ENCODE assay signal across 15 cellular contexts in the genomic region with DNA sequence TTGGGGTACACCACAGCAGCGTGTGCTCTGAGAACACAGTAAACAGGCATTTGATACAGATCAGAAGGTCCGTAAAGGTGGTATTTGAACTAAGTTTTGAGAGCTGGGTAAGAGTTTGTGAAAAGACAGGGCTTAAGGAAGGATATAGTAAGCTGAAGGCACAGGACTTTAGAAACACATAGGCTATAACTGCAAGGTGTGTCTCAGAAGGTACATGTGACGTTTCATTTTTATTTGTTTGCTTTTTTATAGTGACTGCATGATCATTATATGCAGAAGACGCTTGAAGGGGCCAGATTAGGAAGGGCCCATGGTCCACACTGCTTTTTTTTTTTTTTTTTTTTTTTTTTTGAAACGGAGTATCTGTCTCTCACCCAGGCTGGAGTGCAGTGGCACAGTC.
"Had no signal": no experiment of that assay in that cellular context is flagged by ENCODE, and none has a peak within 500 bp of the region (broad histone marks: within the 10 kb centered on the region; RNA-seq: fewer than 3 reads in every experiment).

No MANE protein-coding gene starts in this region.

- H3K27me3 ChIP-seq: right lobe of liver, upper lobe of left lung had no signal

- ATAC-seq: activated naive CD4-positive, alpha-beta T cell treated with anti-CD3 and anti-CD28 coated beads, Interleukin-2, amount 50 U/mL, for 72 hours; esophagus mucosa; lower lobe of right lung; naive thymus-derived CD8-positive, alpha-beta T cell; right lobe of liver; stimulated activated naive B cell treated with anti-CD40 and anti-IgM and Interleukin-4, amounts not matched to agents 10 μg/mL and 1 μg/mL and 100 μg/mL, for 72 hours had no signal

- H3K4me3 ChIP-seq: lower lobe of right lung, right lobe of liver, upper lobe of left lung had no signal

- H3K27ac Mint-ChIP-seq: progenitor cell of endocrine pancreas; stimulated activated naive B cell treated with anti-CD40 and anti-IgM and Interleukin-4, amounts not matched to agents 10 μg/mL and 1 μg/mL and 100 μg/mL, for 72 hours had no signal

- DNase-seq: activated CD4-positive, CD25-positive, alpha-beta regulatory T cell treated with anti-CD3 and anti-CD28 coated beads, Interleukin-2, amount 50 U/mL, for 72 hours; amygdala; hypothalamus; lower lobe of right lung; midbrain; naive thymus-derived CD8-positive, alpha-beta T cell; nucleus accumbens; right lobe of liver; stimulated activated naive B cell treated with anti-CD40 and anti-IgM and Interleukin-4, amounts not matched to agents 10 μg/mL and 1 μg/mL and 100 μg/mL, for 72 hours; upper lobe of left lung had no signal

- H3K4me1 ChIP-seq: lower lobe of right lung had no signal

- H3K9me3 Mint-ChIP-seq: activated naive CD4-positive, alpha-beta T cell treated with anti-CD3 and anti-CD28 coated beads, Interleukin-2, amount 50 U/mL, for 72 hours; T-helper 2 cell treated with Interferon-gamma antibody and Interleukin-4, amounts not matched to agents 5 μg/mL and 100 μg/mL, for 36 hours had no signal

- H3K36me3 Mint-ChIP-seq: brain; stimulated activated naive B cell treated with anti-CD40 and anti-IgM and Interleukin-4, amounts not matched to agents 10 μg/mL and 1 μg/mL and 100 μg/mL, for 72 hours had no signal

- H3K27ac ChIP-seq: lower lobe of right lung, right lobe of liver, upper lobe of left lung had no signal

- H3K9me3 ChIP-seq: lower lobe of right lung, right lobe of liver, upper lobe of left lung had no signal

- H3K4me3 Mint-ChIP-seq: brain; stimulated activated naive B cell treated with anti-CD40 and anti-IgM and Interleukin-4, amounts not matched to agents 10 μg/mL and 1 μg/mL and 100 μg/mL, for 72 hours; T-helper 2 cell treated with Interferon-gamma antibody and Interleukin-4, amounts not matched to agents 5 μg/mL and 100 μg/mL, for 36 hours had no signal

- H3K27me3 Mint-ChIP-seq: naive thymus-derived CD8-positive, alpha-beta T cell; progenitor cell of endocrine pancreas; stimulated activated naive B cell treated with anti-CD40 and anti-IgM and Interleukin-4, amounts not matched to agents 10 μg/mL and 1 μg/mL and 100 μg/mL, for 72 hours had no signal

- H3K36me3 ChIP-seq: lower lobe of right lung, right lobe of liver, upper lobe of left lung had no signal
